Comparison of ENCODE assay signal across 10 cellular contexts in genomic region chr1:65793359-65793732, GRCh38. TPM values are rescaled to one million over a fixed set of nuclear protein-coding genes. Genes with fewer than 3 reads are reported as not detected.
DNase-seq lines count a peak whose midpoint lies in the region; ATAC-seq and TF ChIP-seq lines count a peak whose summit lies in the region.
"Had no signal": no experiment of that assay in that cellular context is flagged by ENCODE, and none has a peak within 500 bp of the region (broad histone marks: within the 10 kb centered on the region; RNA-seq: fewer than 3 reads in every experiment).

No MANE protein-coding gene starts in this region.

- CTCF ChIA-PET in T-cell (lab: Charles Lee), result no interaction called here
- CTCF ChIA-PET in OCI-LY7 (lab: Charles Lee; ENCODE audit: unreplicated experiment), result no interaction called here

- DNase-seq in DMS 273 (lab: John Stamatoyannopoulos, UW; ENCODE audit: unreplicated experiment), result peak; percentile 59
- DNase-seq in DMS 273 treated with DMSO at 0.1 percent for 48 hours (lab: John Stamatoyannopoulos, UW), result no peak
- peak; percentile 32 for DNase-seq in NT2/D1 (ENCODE audit: low read depth, low spot score)
- DNase-seq in left ventricle myocardium inferior, result peak; percentile 9
- DNase-seq in sciatic nerve (ENCODE audit: low spot score), result no peak
- DNase-seq in T-cell, result no peak
- DNase-seq in OCI-LY7 (ENCODE audit: low spot score), result no peak
- no peak for DNase-seq in UCSD-AML1 (lab: John Stamatoyannopoulos, UW; ENCODE audit: unreplicated experiment)
- DNase-seq: naive thymus-derived CD4-positive, alpha-beta T cell had no signal

- no TSS peak for BruUV-seq in OCI-LY7 (replicated peaks; lab: Mats Ljungman, UMichigan)

- no peak for TF ChIP-seq CTCF in left ventricle myocardium inferior (IDR thresholded peaks at IDR 0.05; ENCODE audit: borderline replicate concordance)
- TF ChIP-seq CTCF in OCI-LY7 (conservative IDR thresholded peaks at IDR 0.05; ENCODE audit: low read length), result no peak

- no peaks in the 10 kb centered on the region for H3K9me2 ChIP-seq in OCI-LY7 (ENCODE audit: insufficient read depth, low read length)

- H3K27me3 ChIP-seq in NT2/D1 (ENCODE audit: insufficient read depth, insufficient read length) (peaks cover 68% of the 10 kb centered on the region), left ventricle myocardium inferior (ENCODE audit: low read depth) (peaks cover 72% of the 10 kb centered on the region)

- H3K27ac ChIP-seq in left ventricle myocardium inferior (replicated peaks), result no peak overlapping the region
- no peak overlapping the region for H3K27ac ChIP-seq in OCI-LY7 (ENCODE audit: low read depth, low read length, poor library complexity, severe bottlenecking)
- H3K27ac ChIP-seq: 22Rv1 had no signal

- H3K9me3 ChIP-seq in NT2/D1 (ENCODE audit: insufficient read depth, low read length) (peaks cover 9% of the 10 kb centered on the region; the same call in 1 of the 2 replicates), left ventricle myocardium inferior (replicated peaks) (peaks cover 18% of the 10 kb centered on the region), OCI-LY7 (ENCODE audit: low read length) (no peaks in the 10 kb centered on the region)

- peaks cover 0 to 1% (median 0%) of the 10 kb centered on the region in 3 donors for H3K4me1 Mint-ChIP-seq in T-cell

- peaks cover 3 to 9% (median 9%) of the 10 kb centered on the region in 3 donors for H3K9me3 Mint-ChIP-seq in T-cell

- POLR2A ChIA-PET in T-cell (lab: Charles Lee), result no interaction called here
- POLR2A ChIA-PET in OCI-LY7 (lab: Charles Lee), result no interaction called here

- no peak overlapping the region for H2AFZ ChIP-seq in OCI-LY7 (ENCODE audit: low read length)

- H3K36me3 Mint-ChIP-seq in T-cell, result no peaks in the 10 kb centered on the region

- no peaks in the 10 kb centered on the region for H3K4me1 ChIP-seq in NT2/D1 (ENCODE audit: insufficient read depth, insufficient read length)
- peaks cover 15% of the 10 kb centered on the region for H3K4me1 ChIP-seq in left ventricle myocardium inferior
- no peaks in the 10 kb centered on the region for H3K4me1 ChIP-seq in OCI-LY7 (ENCODE audit: insufficient read depth, low read length, poor library complexity, severe bottlenecking)

- H4K20me1 ChIP-seq in OCI-LY7 (ENCODE audit: insufficient read depth, low read length), result no peaks in the 10 kb centered on the region

- peaks cover 35 to 44% of the 10 kb centered on the region in 2 donors for H3K27me3 Mint-ChIP-seq in T-cell

- H3K4me2 ChIP-seq in OCI-LY7 (ENCODE audit: low read length), result no peak overlapping the region

- H3K79me2 ChIP-seq in OCI-LY7 (ENCODE audit: insufficient read depth, low read depth, low read length), result no peaks in the 10 kb centered on the region

- no peak overlapping the region for H3K27ac Mint-ChIP-seq in T-cell
- H3K27ac Mint-ChIP-seq: naive thymus-derived CD4-positive, alpha-beta T cell had no signal

- H3K36me3 ChIP-seq in NT2/D1 (ENCODE audit: insufficient read depth, insufficient read length, low read length), result no peaks in the 10 kb centered on the region
- no peaks in the 10 kb centered on the region for H3K36me3 ChIP-seq in left ventricle myocardium inferior
- H3K36me3 ChIP-seq in OCI-LY7 (ENCODE audit: insufficient read depth, low read length), result no peaks in the 10 kb centered on the region

- peak overlapping the region; percentile 75 for H3K9ac ChIP-seq in NT2/D1 (ENCODE audit: insufficient read length, low read depth)

- H3K4me3 Mint-ChIP-seq in T-cell, result no peak overlapping the region

- ATAC-seq in sciatic nerve (peak; percentile 17), T-cell (replicated peaks in 1 of 4) (no peak)
- ATAC-seq: naive thymus-derived CD4-positive, alpha-beta T cell had no signal

- intact Hi-C loops in left ventricle myocardium inferior (cut with micrococcal nuclease) (no loop called here), sciatic nerve (cut with DNase I) (no loop called here), OCI-LY7 (cut with micrococcal nuclease; ENCODE audit: unreplicated experiment) (no loop called here)

- peak overlapping the region; percentile 67 for H3K4me3 ChIP-seq in NT2/D1 (ENCODE audit: insufficient read length, low read depth)
- peak overlapping the region; percentile 51 for H3K4me3 ChIP-seq in left ventricle myocardium inferior
- H3K4me3 ChIP-seq in OCI-LY7 (ENCODE audit: low read depth, low read length, poor library complexity, severe bottlenecking), result no peak overlapping the region

RNA-seq across cellular contexts. Expression of gene PDE4B, which starts 0.7 kb away (rescaled TPM):
- 3.5 TPM for total RNA-seq in left ventricle myocardium inferior
- total RNA-seq in sciatic nerve, result 23.9 TPM
- 100 to 1,000 TPM in 1 of 5 donors, 10 to 100 TPM in 4; 46.3 to 103 (median 54.1) TPM for total RNA-seq in T-cell
- 3.1 and 3.6 TPM in 2 replicates for total RNA-seq in OCI-LY7 (2014; rRNA removed; shearing (Covaris generic))
- total RNA-seq in OCI-LY7 (2022), result 2.4 and 3.6 TPM in 2 replicates

Comparison
In these comparisons a context has a peak if more than half of its experiments do, and no peak if none do; other contexts are left out.
1. DNase-seq: peak in DMS 273 (single experiment), NT2/D1 (single experiment) and left ventricle myocardium inferior (single experiment); none in DMS 273 treated with DMSO at 0.1 percent for 48 hours (single experiment), sciatic nerve (single experiment), T-cell (0 of 34), OCI-LY7 (single experiment) and UCSD-AML1 (single experiment).